Comparison of ENCODE assay signal across 35 cellular contexts in the genomic region with DNA sequence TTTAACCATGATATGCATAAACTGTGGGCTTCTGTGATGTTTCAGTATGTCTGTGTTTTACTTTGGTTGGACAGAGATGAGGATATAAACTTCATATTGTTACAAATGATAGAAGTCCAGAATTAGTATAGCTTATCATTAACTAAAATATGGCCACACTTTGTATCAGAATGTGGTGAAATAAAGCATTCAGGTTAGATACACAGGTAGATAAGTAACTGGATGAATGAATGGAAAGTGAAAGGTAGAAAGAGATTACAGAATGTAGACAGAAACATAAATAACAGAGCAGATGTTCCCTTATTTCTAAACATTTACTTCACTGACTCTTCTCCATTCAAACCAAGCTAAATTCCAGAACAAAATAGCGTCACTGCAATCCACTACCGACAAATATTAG.
"Had no signal": no experiment of that assay in that cellular context is flagged by ENCODE, and none has a peak within 500 bp of the region (broad histone marks: within the 10 kb centered on the region; RNA-seq: fewer than 3 reads in every experiment).

No MANE protein-coding gene starts in this region.

- H3K27me3 Mint-ChIP-seq: activated B cell treated with CpG ODN at 0.5 μM for 24 hours; activated CD4-positive, alpha-beta memory T cell treated with anti-CD3 and anti-CD28 coated beads for 36 hours; activated CD8-positive, alpha-beta memory T cell treated with anti-CD3 and anti-CD28 coated beads, Interleukin-2, amount 10 ng/mL, durations not matched to agents 7 days and 5 days; activated naive CD4-positive, alpha-beta T cell treated with anti-CD3 and anti-CD28 coated beads, Interleukin-2, amount 50 U/mL, for 24 hours; activated naive CD8-positive, alpha-beta T cell treated with anti-CD3 and anti-CD28 coated beads for 36 hours; activated naive CD8-positive, alpha-beta T cell treated with anti-CD3 and anti-CD28 coated beads, Interleukin-2, amount 50 U/mL, for 24 hours; effector memory CD8-positive, alpha-beta T cell; T-helper 17 cell had no signal

- H3K9me3 Mint-ChIP-seq: activated B cell treated with CpG ODN at 0.5 μM for 24 hours; activated CD4-positive, alpha-beta memory T cell treated with anti-CD3 and anti-CD28 coated beads for 36 hours; activated T-helper 1 cell treated with anti-CD3 and anti-CD28 coated beads, Interleukin-12 subunit alpha, Interleukin-12 subunit beta, Interleukin-2, Interleukin-4 antibody, amounts not matched to agents 30 ng/mL and 10 ng/mL and 1 ng/mL, durations not matched to agents 14 hours and 24 hours and 36 hours had no signal

- H3K27ac Mint-ChIP-seq: activated B cell treated with CpG ODN at 0.5 μM for 24 hours; activated CD4-positive, alpha-beta memory T cell treated with anti-CD3 and anti-CD28 coated beads for 36 hours; activated CD8-positive, alpha-beta memory T cell treated with anti-CD3 and anti-CD28 coated beads, Interleukin-2, amount 10 ng/mL, durations not matched to agents 7 days and 5 days; activated CD8-positive, alpha-beta T cell treated with anti-CD3 and anti-CD28 coated beads, Interleukin-2, amount 10 ng/mL, durations not matched to agents 7 days and 5 days; activated naive CD4-positive, alpha-beta T cell treated with anti-CD3 and anti-CD28 coated beads for 36 hours; activated naive CD4-positive, alpha-beta T cell treated with anti-CD3 and anti-CD28 coated beads, Interleukin-2, amount 50 U/mL, for 24 hours; activated naive CD8-positive, alpha-beta T cell treated with anti-CD3 and anti-CD28 coated beads for 36 hours; activated naive CD8-positive, alpha-beta T cell treated with anti-CD3 and anti-CD28 coated beads, Interleukin-2, amount 50 U/mL, for 24 hours; activated T-helper 1 cell treated with anti-CD3 and anti-CD28 coated beads, Interleukin-12 subunit alpha, Interleukin-12 subunit beta, Interleukin-2, Interleukin-4 antibody, amounts not matched to agents 30 ng/mL and 10 ng/mL and 1 ng/mL, durations not matched to agents 14 hours and 24 hours and 36 hours; activated T-helper 2 cell treated with anti-CD3 and anti-CD28 coated beads, Interferon-gamma antibody, Interleukin-2, Interleukin-4, amounts not matched to agents 10 μg/mL and 5 μg/mL and 100 μg/mL, durations not matched to agents 14 hours and 24 hours and 36 hours; effector memory CD8-positive, alpha-beta T cell; T-helper 17 cell; T-helper 2 cell treated with Interferon-gamma antibody and Interleukin-4, amounts not matched to agents 5 μg/mL and 100 μg/mL, for 36 hours had no signal

- H3K4me1 Mint-ChIP-seq: activated B cell treated with CpG ODN at 0.5 μM for 24 hours; activated CD8-positive, alpha-beta memory T cell treated with anti-CD3 and anti-CD28 coated beads, Interleukin-2, amount 10 ng/mL, durations not matched to agents 7 days and 5 days; activated naive CD4-positive, alpha-beta T cell treated with anti-CD3 and anti-CD28 coated beads, Interleukin-2, amount 50 U/mL, for 24 hours; activated naive CD8-positive, alpha-beta T cell treated with anti-CD3 and anti-CD28 coated beads for 36 hours; activated naive CD8-positive, alpha-beta T cell treated with anti-CD3 and anti-CD28 coated beads, Interleukin-2, amount 50 U/mL, for 24 hours; T-helper 17 cell had no signal

- H3K4me1 ChIP-seq: adrenal gland, body of pancreas, esophagus muscularis mucosa, gastroesophageal sphincter, heart right ventricle had no signal

- H3K27me3 ChIP-seq: adrenal gland, body of pancreas, esophagus muscularis mucosa, gastroesophageal sphincter, heart right ventricle had no signal

- ATAC-seq: activated CD4-positive, CD25-positive, alpha-beta regulatory T cell treated with anti-CD3 and anti-CD28 coated beads, Interleukin-2, amount 50 U/mL, for 24 hours; activated CD8-positive, alpha-beta memory T cell treated with anti-CD3 and anti-CD28 coated beads, Interleukin-2, amount 10 ng/mL, durations not matched to agents 7 days and 5 days; activated CD8-positive, alpha-beta T cell treated with anti-CD3 and anti-CD28 coated beads, Interleukin-2, amount 10 ng/mL, durations not matched to agents 7 days and 5 days; activated naive CD8-positive, alpha-beta T cell treated with anti-CD3 and anti-CD28 coated beads, Interleukin-2, amount 50 U/mL, for 24 hours; body of pancreas; effector memory CD8-positive, alpha-beta T cell; gastroesophageal sphincter; heart right ventricle; T-helper 17 cell had no signal

- H3K27ac ChIP-seq: adrenal gland, body of pancreas, esophagus muscularis mucosa, gastroesophageal sphincter, heart right ventricle, WERI-Rb-1 had no signal

- DNase-seq: activated B cell treated with CpG ODN at 0.5 μM for 24 hours; activated CD4-positive, alpha-beta memory T cell treated with anti-CD3 and anti-CD28 coated beads for 36 hours; activated CD4-positive, alpha-beta T cell treated with anti-CD3 and anti-CD28 coated beads for 48 hours; activated CD4-positive, alpha-beta T cell treated with anti-CD3 and anti-CD28 coated beads, Interleukin-2, amount 50 U/mL, for 1 hour; activated CD8-positive, alpha-beta memory T cell treated with anti-CD3 and anti-CD28 coated beads, Interleukin-2, amount 10 ng/mL, durations not matched to agents 7 days and 5 days; activated CD8-positive, alpha-beta memory T cell treated with anti-CD3 and anti-CD28 coated beads, Interleukin-2, amount 50 U/mL, for 4 hours; activated CD8-positive, alpha-beta T cell treated with anti-CD3 and anti-CD28 coated beads, Interleukin-2, amount 10 ng/mL, durations not matched to agents 7 days and 5 days; activated effector memory CD4-positive, alpha-beta T cell treated with anti-CD3 and anti-CD28 coated beads, Interleukin-2, amount 50 U/mL, for 16 hours; activated naive CD4-positive, alpha-beta T cell treated with anti-CD3 and anti-CD28 coated beads for 36 hours; activated naive CD8-positive, alpha-beta T cell treated with anti-CD3 and anti-CD28 coated beads for 36 hours; activated naive CD8-positive, alpha-beta T cell treated with anti-CD3 and anti-CD28 coated beads, Interleukin-2, amount 50 U/mL, for 24 hours; activated T-cell treated with anti-CD3 and anti-CD28 coated beads, Interleukin-2, amount 50 U/mL, for 1 hour; activated T-cell treated with anti-CD3 and anti-CD28 coated beads, Interleukin-2, amount 50 U/mL, for 48 hours; adrenal gland; amygdala; aorta; body of pancreas; caudate nucleus; cortex of kidney; dermis blood vessel endothelial cell; effector CD4-positive, alpha-beta T cell; effector memory CD8-positive, alpha-beta T cell; erythroblast; foreskin melanocyte; heart right ventricle; T-helper 17 cell; T1000; WERI-Rb-1 had no signal

- H3K4me3 ChIP-seq: adrenal gland, body of pancreas, esophagus muscularis mucosa, gastroesophageal sphincter, heart right ventricle had no signal

- H3K9me3 ChIP-seq: adrenal gland, body of pancreas, esophagus muscularis mucosa, gastroesophageal sphincter had no signal

- H3K36me3 Mint-ChIP-seq: activated CD4-positive, alpha-beta memory T cell treated with anti-CD3 and anti-CD28 coated beads for 36 hours; activated CD8-positive, alpha-beta memory T cell treated with anti-CD3 and anti-CD28 coated beads, Interleukin-2, amount 10 ng/mL, durations not matched to agents 7 days and 5 days; activated naive CD4-positive, alpha-beta T cell treated with anti-CD3 and anti-CD28 coated beads, Interleukin-2, amount 50 U/mL, for 24 hours; activated naive CD8-positive, alpha-beta T cell treated with anti-CD3 and anti-CD28 coated beads for 36 hours had no signal

- H3K4me3 Mint-ChIP-seq: activated B cell treated with CpG ODN at 0.5 μM for 24 hours; activated CD4-positive, alpha-beta memory T cell treated with anti-CD3 and anti-CD28 coated beads for 36 hours; activated CD8-positive, alpha-beta memory T cell treated with anti-CD3 and anti-CD28 coated beads, Interleukin-2, amount 10 ng/mL, durations not matched to agents 7 days and 5 days; activated CD8-positive, alpha-beta T cell treated with anti-CD3 and anti-CD28 coated beads, Interleukin-2, amount 10 ng/mL, durations not matched to agents 7 days and 5 days; activated naive CD4-positive, alpha-beta T cell treated with anti-CD3 and anti-CD28 coated beads for 36 hours; activated naive CD4-positive, alpha-beta T cell treated with anti-CD3 and anti-CD28 coated beads, Interleukin-2, amount 50 U/mL, for 24 hours; activated naive CD8-positive, alpha-beta T cell treated with anti-CD3 and anti-CD28 coated beads for 36 hours; activated naive CD8-positive, alpha-beta T cell treated with anti-CD3 and anti-CD28 coated beads, Interleukin-2, amount 50 U/mL, for 24 hours; activated T-helper 1 cell treated with anti-CD3 and anti-CD28 coated beads, Interleukin-12 subunit alpha, Interleukin-12 subunit beta, Interleukin-2, Interleukin-4 antibody, amounts not matched to agents 30 ng/mL and 10 ng/mL and 1 ng/mL, durations not matched to agents 14 hours and 24 hours and 36 hours; effector memory CD8-positive, alpha-beta T cell; T-helper 17 cell; T-helper 2 cell treated with Interferon-gamma antibody and Interleukin-4, amounts not matched to agents 5 μg/mL and 100 μg/mL, for 36 hours had no signal

- H3K36me3 ChIP-seq: adrenal gland, esophagus muscularis mucosa, gastroesophageal sphincter, WERI-Rb-1 had no signal
